ENCODE assay signal across 1 cellular context in the genomic region with DNA sequence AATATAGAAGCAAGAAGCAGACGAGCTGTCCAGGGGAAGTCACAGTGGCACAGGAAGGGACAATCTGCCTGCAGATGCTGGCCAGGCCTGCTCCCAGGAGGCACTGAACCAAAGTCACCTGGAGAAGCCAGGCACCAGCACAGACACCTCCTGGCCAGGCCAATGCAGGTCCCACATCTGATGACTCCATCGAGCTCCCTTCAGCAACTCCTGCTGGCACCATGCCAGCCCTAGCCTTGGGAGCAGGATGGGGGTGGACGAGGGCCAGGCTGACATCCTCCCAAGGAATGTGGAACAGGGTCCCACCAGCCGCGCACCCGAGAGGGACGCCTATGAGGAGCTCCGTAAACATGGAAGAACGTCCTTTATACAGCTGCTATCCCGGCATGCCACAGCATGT.
TF ChIP-seq lines count a peak whose summit lies in the region.

No MANE protein-coding gene starts in this region.

TF ChIP-seq in WTC11, 78 proteins besides CTCF, POLR2A, EP300 and RAD21 (continued from another document):
- TF ChIP-seq, protein P1, sequence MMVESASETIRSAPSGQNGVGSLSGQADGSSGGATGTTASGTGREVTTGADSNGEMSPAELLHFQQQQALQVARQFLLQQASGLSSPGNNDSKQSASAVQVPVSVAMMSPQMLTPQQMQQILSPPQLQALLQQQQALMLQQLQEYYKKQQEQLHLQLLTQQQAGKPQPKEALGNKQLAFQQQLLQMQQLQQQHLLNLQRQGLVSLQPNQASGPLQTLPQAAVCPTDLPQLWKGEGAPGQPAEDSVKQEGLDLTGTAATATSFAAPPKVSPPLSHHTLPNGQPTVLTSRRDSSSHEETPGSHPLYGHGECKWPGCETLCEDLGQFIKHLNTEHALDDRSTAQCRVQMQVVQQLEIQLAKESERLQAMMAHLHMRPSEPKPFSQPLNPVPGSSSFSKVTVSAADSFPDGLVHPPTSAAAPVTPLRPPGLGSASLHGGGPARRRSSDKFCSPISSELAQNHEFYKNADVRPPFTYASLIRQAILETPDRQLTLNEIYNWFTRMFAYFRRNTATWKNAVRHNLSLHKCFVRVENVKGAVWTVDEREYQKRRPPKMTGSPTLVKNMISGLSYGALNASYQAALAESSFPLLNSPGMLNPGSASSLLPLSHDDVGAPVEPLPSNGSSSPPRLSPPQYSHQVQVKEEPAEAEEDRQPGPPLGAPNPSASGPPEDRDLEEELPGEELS (CRISPR knock-in tag; IDR thresholded peaks at IDR 0.05), result no peak
- TF ChIP-seq, protein P2, sequence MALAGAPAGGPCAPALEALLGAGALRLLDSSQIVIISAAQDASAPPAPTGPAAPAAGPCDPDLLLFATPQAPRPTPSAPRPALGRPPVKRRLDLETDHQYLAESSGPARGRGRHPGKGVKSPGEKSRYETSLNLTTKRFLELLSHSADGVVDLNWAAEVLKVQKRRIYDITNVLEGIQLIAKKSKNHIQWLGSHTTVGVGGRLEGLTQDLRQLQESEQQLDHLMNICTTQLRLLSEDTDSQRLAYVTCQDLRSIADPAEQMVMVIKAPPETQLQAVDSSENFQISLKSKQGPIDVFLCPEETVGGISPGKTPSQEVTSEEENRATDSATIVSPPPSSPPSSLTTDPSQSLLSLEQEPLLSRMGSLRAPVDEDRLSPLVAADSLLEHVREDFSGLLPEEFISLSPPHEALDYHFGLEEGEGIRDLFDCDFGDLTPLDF (CRISPR knock-in tag; IDR thresholded peaks at IDR 0.05), result no peak
- TF ChIP-seq ZNF396 (CRISPR knock-in tag; IDR thresholded peaks at IDR 0.05; ENCODE audit: borderline replicate concordance), result no peak
- TF ChIP-seq MYBL2 (CRISPR knock-in tag; IDR thresholded peaks at IDR 0.05), result no peak
- no peak for TF ChIP-seq TEAD4 (CRISPR knock-in tag; IDR thresholded peaks at IDR 0.05)
- TF ChIP-seq, protein P3, sequence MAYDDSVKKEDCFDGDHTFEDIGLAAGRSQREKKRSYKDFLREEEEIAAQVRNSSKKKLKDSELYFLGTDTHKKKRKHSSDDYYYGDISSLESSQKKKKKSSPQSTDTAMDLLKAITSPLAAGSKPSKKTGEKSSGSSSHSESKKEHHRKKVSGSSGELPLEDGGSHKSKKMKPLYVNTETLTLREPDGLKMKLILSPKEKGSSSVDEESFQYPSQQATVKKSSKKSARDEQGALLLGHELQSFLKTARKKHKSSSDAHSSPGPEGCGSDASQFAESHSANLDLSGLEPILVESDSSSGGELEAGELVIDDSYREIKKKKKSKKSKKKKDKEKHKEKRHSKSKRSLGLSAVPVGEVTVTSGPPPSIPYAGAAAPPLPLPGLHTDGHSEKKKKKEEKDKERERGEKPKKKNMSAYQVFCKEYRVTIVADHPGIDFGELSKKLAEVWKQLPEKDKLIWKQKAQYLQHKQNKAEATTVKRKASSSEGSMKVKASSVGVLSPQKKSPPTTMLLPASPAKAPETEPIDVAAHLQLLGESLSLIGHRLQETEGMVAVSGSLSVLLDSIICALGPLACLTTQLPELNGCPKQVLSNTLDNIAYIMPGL (CRISPR knock-in tag; IDR thresholded peaks at IDR 0.05), result no peak
